In the genomic region with DNA sequence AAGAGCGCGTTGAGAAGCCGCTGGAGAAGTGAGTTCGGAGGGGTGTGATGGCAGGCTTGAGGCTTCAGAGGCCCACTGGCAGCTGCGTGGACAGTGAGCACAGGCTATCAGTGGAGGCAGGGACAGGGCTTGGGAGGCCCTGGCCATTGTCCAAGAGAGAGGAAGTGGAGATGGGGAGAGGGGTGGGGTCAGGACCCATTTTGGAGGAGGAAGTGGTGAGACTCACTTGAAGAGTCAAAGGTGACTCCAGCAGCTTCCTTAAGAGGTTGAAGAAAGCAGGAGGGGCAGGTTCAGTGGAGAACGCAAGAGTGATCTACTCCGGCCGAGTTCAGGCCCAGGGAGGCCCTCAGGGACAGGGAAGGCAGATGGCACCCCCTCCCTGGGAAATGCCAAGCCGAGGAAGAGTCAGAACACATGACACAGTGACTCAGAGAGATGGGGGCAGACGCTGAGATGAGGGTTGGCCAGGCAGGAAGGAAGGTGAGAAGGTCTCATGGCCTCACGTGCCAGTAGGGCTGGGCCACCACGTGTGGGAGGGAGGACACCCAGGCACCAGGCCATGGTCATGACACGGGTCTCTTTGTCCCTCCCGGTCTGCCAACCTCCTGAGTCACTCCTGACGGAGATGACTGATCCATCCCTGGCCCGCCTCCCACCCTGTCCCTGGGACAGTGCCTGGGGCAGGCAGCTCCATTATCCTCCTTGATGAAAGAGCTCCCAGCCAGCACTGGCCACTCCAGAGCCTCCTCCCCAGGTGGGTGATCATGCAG, we compare ENCODE assay signal across 8 cellular contexts. TPM values are rescaled to one million over a fixed set of nuclear protein-coding genes. Genes with fewer than 3 reads are reported as not detected.
A peak's percentile ranks its signal among the peaks of the same experiment; 100 is the strongest.
DNase-seq lines count a peak whose midpoint lies in the region; ATAC-seq, FAIRE-seq and TF ChIP-seq lines count a peak whose summit lies in the region.

No MANE protein-coding gene starts in this region.

- H3K4me1 ChIP-seq in breast epithelium (no peaks in the 10 kb centered on the region), lung (ENCODE audit: control insufficient read depth in 2 of 2, insufficient read depth in 2 of 2, low read length in 2 of 2) (peaks cover 0 to 7% of the 10 kb centered on the region in 2 donors), upper lobe of right lung (peaks cover 13% of the 10 kb centered on the region)

- H3K4me3 ChIP-seq in AG09309 (ENCODE audit: control insufficient read depth, low read depth, low read length) (no peak overlapping the region), breast epithelium (no peak overlapping the region), lung (no peak overlapping the region), upper lobe of right lung (no peak overlapping the region)

- no peak for TF ChIP-seq CTCF in AG09309 (IDR thresholded peaks at IDR 0.05; ENCODE audit: control insufficient read depth, insufficient read depth, low read depth, low read length, missing control alignments)
- no peak for TF ChIP-seq CTCF in breast epithelium (IDR thresholded peaks at IDR 0.05)
- TF ChIP-seq CTCF in lung (IDR thresholded peaks at IDR 0.05; ENCODE audit: control extremely low read depth, extremely low read depth) = no peak
- TF ChIP-seq CTCF in upper lobe of right lung (IDR thresholded peaks at IDR 0.05) = no peak

- H3K36me3 ChIP-seq in breast epithelium (no peaks in the 10 kb centered on the region), lung (ENCODE audit: control insufficient read depth in 2 of 2, insufficient read depth in 2 of 2, low read length in 2 of 2) (no peaks in the 10 kb centered on the region), upper lobe of right lung (no peaks in the 10 kb centered on the region)

- intact Hi-C loops in breast epithelium (cut with DNase I; ENCODE audit: low total_unique reads) (loop anchor here (5.0 kb wide), 1 partner anchor 817 kb away; no protein-coding TSS in a partner anchor), upper lobe of right lung (cut with DNase I) (no loop called here)

- H3K9me3 ChIP-seq in breast epithelium (peaks cover 0 to 5% of the 10 kb centered on the region in 2 donors), lung (ENCODE audit: control insufficient read depth in 2 of 2, insufficient read depth in 1 of 2, low read length in 1 of 2) (no peaks in the 10 kb centered on the region), upper lobe of right lung (no peaks in the 10 kb centered on the region)

- in situ Hi-C loops in ACHN (cut with HindIII; ENCODE audit: low pct_ligation_motif_present, low pct_unique_long_range_greater_than_20kb, low sequenced_read_pairs) = no loop called here

- FAIRE-seq in HTR-8/SVneo (lab: Jason Lieb, UNC) = no peak

- ATAC-seq in lung (ENCODE audit: insufficient read depth, low FRiP score) = peak; percentile 81
- ATAC-seq in upper lobe of right lung = peak; percentile 84
- ATAC-seq in GM19452 (IDR thresholded peaks at IDR 0.05; ENCODE audit: unreplicated experiment) = no peak

- H3K27ac ChIP-seq in breast epithelium (peak overlapping the region; percentile 61 to 83), lung (ENCODE audit: low read depth in 1 of 2, low read length in 1 of 2) (peak overlapping the region in 1 of 2 donors; percentile 63), upper lobe of right lung (peak overlapping the region; percentile 60)

- TF ChIP-seq POLR2A in breast epithelium (IDR thresholded peaks at IDR 0.05) = no peak

- DNase-seq in AG09309 (ENCODE audit: low read depth) (peak; percentile 23), HTR-8/SVneo (ENCODE audit: insufficient read length, low spot score) (peak; percentile 88), breast epithelium (ENCODE audit: low spot score in 2 of 2) (peak; percentile 83 to 85), lung (ENCODE audit: low spot score) (peak; percentile 70), upper lobe of right lung (peak; percentile 84), RPMI8226 (no peak), ACHN (no peak)

- no peaks in the 10 kb centered on the region for H3K27me3 ChIP-seq in breast epithelium
- no peaks in the 10 kb centered on the region for H3K27me3 ChIP-seq in lung (ENCODE audit: control insufficient read depth, insufficient read depth)
- no peaks in the 10 kb centered on the region for H3K27me3 ChIP-seq in upper lobe of right lung

- WGBS in lung, 2 donors = 49 to 53% methylated on average over 16 of the region's 16 CpGs

RNA-seq across cellular contexts. Expression of gene CD22, which starts 10.1 kb away (rescaled TPM):
- 1 to 10 TPM in 2 of 3 donors, under 1 TPM in 1; 0.33 to 7.8 (median 4.8) TPM for total RNA-seq in breast epithelium
- 10 to 100 TPM; 13.5 to 53.8 TPM for total RNA-seq in lung
- polyA plus RNA-seq in lung = 10 to 100 TPM in 1 of 2 donors, 1 to 10 TPM in 1; 4.7 to 48.0 TPM
- total RNA-seq in upper lobe of right lung = 15.8 TPM

RNA-seq across cellular contexts. Expression of gene MAG, which starts 26.9 kb away (rescaled TPM):
- 1 to 10 TPM in 1 of 3 donors, not detected in 2; 4.2 TPM for total RNA-seq in breast epithelium
- total RNA-seq in lung = 1 to 10 TPM; 1.5 to 8.8 TPM
- 1 to 10 TPM in 1 of 2 donors, under 1 TPM in 1; 0.08 to 2.3 TPM for polyA plus RNA-seq in lung
- not detected for total RNA-seq in upper lobe of right lung

RNA-seq across cellular contexts. Expression of gene FFAR1, which starts 28.8 kb away (rescaled TPM):
- total RNA-seq in breast epithelium (not detected), lung (under 1 TPM; 0.37 to 0.49 TPM), upper lobe of right lung (not detected)
- polyA plus RNA-seq in lung = 1 to 10 TPM in 1 of 2 donors, under 1 TPM in 1; 0.06 to 1.1 TPM

RNA-seq across cellular contexts. Expression of gene HAMP, which starts 36.5 kb away (rescaled TPM):
- 1 to 10 TPM in 1 of 3 donors, not detected in 2; 1.5 TPM for total RNA-seq in breast epithelium
- total RNA-seq in lung = 1 to 10 TPM in 1 of 2 donors, under 1 TPM in 1; 0.28 to 1.5 TPM
- 10 to 100 TPM in 1 of 2 donors, 1 to 10 TPM in 1; 1.7 to 85.7 TPM for polyA plus RNA-seq in lung
- total RNA-seq in upper lobe of right lung = 1.5 TPM

RNA-seq across cellular contexts. Expression of gene FFAR3, which starts 39.4 kb away (rescaled TPM):
- total RNA-seq in breast epithelium (under 1 TPM in 2 of 3 donors, not detected in 1; 0.16 to 0.33 TPM), lung (under 1 TPM; 0.26 to 0.55 TPM), upper lobe of right lung (not detected)
- 10 to 100 TPM in 1 of 2 donors, under 1 TPM in 1; 0.06 to 20.9 TPM for polyA plus RNA-seq in lung

Comparison
In these comparisons a context has a peak if more than half of its experiments do, and no peak if none do; other contexts are left out.
1. DNase-seq: peak in AG09309 (single experiment), HTR-8/SVneo (single experiment), breast epithelium (2 of 2), lung (single experiment) and upper lobe of right lung (single experiment); none in RPMI8226 (single experiment) and ACHN (single experiment).